In genomic region chr18:79378416-79379250, GRCh38 we compare ENCODE assay signal across 2 cellular contexts.
TF ChIP-seq lines count a peak whose summit lies in the region.

No MANE protein-coding gene starts in this region.

TF ChIP-seq in HCT116, 20 proteins besides CTCF, POLR2A, EP300 and RAD21:
- TF ChIP-seq EGR1 (IDR thresholded peaks at IDR 0.05; ENCODE audit: low read depth) (no peak), REST (IDR thresholded peaks at IDR 0.05; ENCODE audit: low read depth) (no peak), SRF (IDR thresholded peaks at IDR 0.05; ENCODE audit: low read depth) (no peak), ZBTB33 (IDR thresholded peaks at IDR 0.05; ENCODE audit: extremely low read depth, insufficient replicate concordance, low read length) (no peak), SIN3A (IDR thresholded peaks at IDR 0.05; ENCODE audit: low read depth) (no peak), YY1 (IDR thresholded peaks at IDR 0.05; ENCODE audit: extremely low read depth, insufficient replicate concordance, low read depth, low read length) (no peak)

TF ChIP-seq in endothelial cell of umbilical vein, 7 proteins besides CTCF, POLR2A, EP300 and RAD21:
- no peak for TF ChIP-seq FOS (IDR thresholded peaks at IDR 0.05; ENCODE audit: borderline replicate concordance, insufficient read depth, low read length)
- TF ChIP-seq MAX (IDR thresholded peaks at IDR 0.05; ENCODE audit: insufficient read depth, insufficient read length) = no peak
- no peak for TF ChIP-seq GATA2 (IDR thresholded peaks at IDR 0.05; ENCODE audit: insufficient read depth, insufficient read length, low read depth, low read length)
- TF ChIP-seq EZH2 (IDR thresholded peaks at IDR 0.05; ENCODE audit: borderline replicate concordance, low read depth, low read length, severe bottlenecking) = no peak
- TF ChIP-seq MYC (IDR thresholded peaks at IDR 0.05; ENCODE audit: low read depth, low read length) = no peak
- TF ChIP-seq JUN (IDR thresholded peaks at IDR 0.05; ENCODE audit: borderline replicate concordance, insufficient read depth, insufficient read length, low read depth) = no peak
- TF ChIP-seq POLR2AphosphoS5 (IDR thresholded peaks at IDR 0.05; ENCODE audit: insufficient read depth, low read depth, low read length) = no peak
